23 cellular contexts compared by ENCODE assay signal in the genomic region with DNA sequence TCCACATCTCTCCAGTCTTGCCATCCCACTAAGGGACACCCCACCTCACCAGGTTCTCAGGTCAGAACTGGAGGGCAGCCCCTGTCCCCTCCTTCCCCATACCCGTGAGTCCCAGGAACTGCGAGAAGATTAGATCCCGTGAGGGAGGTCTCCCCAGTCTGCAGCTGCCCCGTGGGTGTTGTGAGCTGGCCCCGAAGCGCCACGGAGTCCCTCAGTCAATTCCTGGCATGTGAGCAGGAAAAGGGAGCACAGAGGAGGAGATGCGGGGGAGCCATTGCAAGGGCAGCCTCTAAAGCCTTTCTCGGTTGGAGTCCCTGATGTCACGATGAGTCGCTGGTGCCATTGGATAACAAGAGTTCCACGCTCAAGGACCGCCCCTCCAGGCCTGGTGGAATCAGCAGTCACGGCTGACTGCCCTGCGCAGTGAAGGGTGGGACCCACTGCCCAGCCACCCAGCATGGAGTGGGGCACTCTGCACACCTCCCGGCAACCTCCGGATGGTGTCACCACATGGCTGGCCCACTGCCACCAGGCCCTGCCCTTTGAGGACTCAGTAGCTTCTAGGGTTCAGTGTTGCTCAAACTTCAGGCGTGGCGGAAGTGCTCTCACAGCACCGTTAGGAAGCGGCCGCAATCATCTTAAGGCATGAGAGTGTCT.
"Had no signal": no experiment of that assay in that cellular context is flagged by ENCODE, and none has a peak within 500 bp of the region (broad histone marks: within the 10 kb centered on the region; RNA-seq: fewer than 3 reads in every experiment).

No MANE protein-coding gene starts in this region.

- H3K4me3 Mint-ChIP-seq: activated CD4-positive, alpha-beta T cell treated with anti-CD3 and anti-CD28 coated beads for 36 hours; activated CD8-positive, alpha-beta memory T cell treated with anti-CD3 and anti-CD28 coated beads, Interleukin-2, amount 10 ng/mL, durations not matched to agents 7 days and 5 days; activated CD8-positive, alpha-beta T cell treated with anti-CD3 and anti-CD28 coated beads, Interleukin-2, amount 10 ng/mL, durations not matched to agents 7 days and 5 days; central memory CD8-positive, alpha-beta T cell; dendritic cell treated with granulocyte-macrophage colony-stimulating factor and Interleukin-4, amounts not matched to agents 40 ng/mL and 50 ng/mL, for 4 days; endodermal cell; natural killer cell; stimulated activated effector memory CD8-positive, alpha-beta T cell treated with anti-CD3 and anti-CD28 coated beads, Interleukin-12 subunit alpha, Interleukin-12 subunit beta, amount 100 ng/mL, for 72 hours had no signal

- DNase-seq: activated CD4-positive, alpha-beta T cell treated with anti-CD3 and anti-CD28 coated beads for 36 hours; activated CD4-positive, CD25-positive, alpha-beta regulatory T cell; activated CD8-positive, alpha-beta memory T cell treated with anti-CD3 and anti-CD28 coated beads, Interleukin-2, amount 10 ng/mL, durations not matched to agents 7 days and 5 days; activated CD8-positive, alpha-beta T cell treated with anti-CD3 and anti-CD28 coated beads, Interleukin-2, amount 10 ng/mL, durations not matched to agents 7 days and 5 days; activated naive CD4-positive, alpha-beta T cell; activated T-cell treated with anti-CD3 and anti-CD28 coated beads, Interleukin-2, amount 50 U/mL, for 48 hours; anterior cingulate cortex; endodermal cell; foreskin keratinocyte; kidney glomerular epithelial cell; mesendoderm; natural killer cell; stimulated activated CD4-positive, alpha-beta T cell treated with anti-CD3 and anti-CD28 coated beads, Interleukin-4, amount 100 ng/mL, for 24 hours; stomach had no signal

- ATAC-seq: activated CD4-positive, alpha-beta T cell treated with anti-CD3 and anti-CD28 coated beads for 36 hours; activated CD8-positive, alpha-beta memory T cell treated with anti-CD3 and anti-CD28 coated beads, Interleukin-2, amount 10 ng/mL, durations not matched to agents 7 days and 5 days; activated CD8-positive, alpha-beta T cell treated with anti-CD3 and anti-CD28 coated beads, Interleukin-2, amount 10 ng/mL, durations not matched to agents 7 days and 5 days; activated naive CD4-positive, alpha-beta T cell treated with anti-CD3 and anti-CD28 coated beads, Interleukin-2, amount 50 U/mL, for 72 hours; esophagus mucosa; foreskin keratinocyte; left lobe of liver; right lobe of liver; stimulated activated effector memory CD8-positive, alpha-beta T cell treated with anti-CD3 and anti-CD28 coated beads, Interleukin-12 subunit alpha, Interleukin-12 subunit beta, amount 100 ng/mL, for 72 hours had no signal

- H3K27ac Mint-ChIP-seq: activated CD4-positive, alpha-beta T cell treated with anti-CD3 and anti-CD28 coated beads for 36 hours; activated CD8-positive, alpha-beta memory T cell treated with anti-CD3 and anti-CD28 coated beads, Interleukin-2, amount 10 ng/mL, durations not matched to agents 7 days and 5 days; activated CD8-positive, alpha-beta T cell treated with anti-CD3 and anti-CD28 coated beads, Interleukin-2, amount 10 ng/mL, durations not matched to agents 7 days and 5 days; activated naive CD4-positive, alpha-beta T cell treated with anti-CD3 and anti-CD28 coated beads, Interleukin-2, amount 50 U/mL, for 72 hours; dendritic cell treated with granulocyte-macrophage colony-stimulating factor and Interleukin-4, amounts not matched to agents 40 ng/mL and 50 ng/mL, for 4 days; endodermal cell; natural killer cell; progenitor cell of endocrine pancreas; stimulated activated effector memory CD8-positive, alpha-beta T cell treated with anti-CD3 and anti-CD28 coated beads, Interleukin-12 subunit alpha, Interleukin-12 subunit beta, amount 100 ng/mL, for 72 hours had no signal

- FAIRE-seq: bronchial epithelial cell had no signal

- H3K4me1 Mint-ChIP-seq: activated CD4-positive, alpha-beta T cell treated with anti-CD3 and anti-CD28 coated beads for 36 hours; activated CD8-positive, alpha-beta memory T cell treated with anti-CD3 and anti-CD28 coated beads, Interleukin-2, amount 10 ng/mL, durations not matched to agents 7 days and 5 days; central memory CD8-positive, alpha-beta T cell; endodermal cell; natural killer cell; stimulated activated effector memory CD8-positive, alpha-beta T cell treated with anti-CD3 and anti-CD28 coated beads, Interleukin-12 subunit alpha, Interleukin-12 subunit beta, amount 100 ng/mL, for 72 hours had no signal

- H3K27me3 Mint-ChIP-seq: activated CD4-positive, alpha-beta T cell treated with anti-CD3 and anti-CD28 coated beads for 36 hours; activated CD8-positive, alpha-beta memory T cell treated with anti-CD3 and anti-CD28 coated beads, Interleukin-2, amount 10 ng/mL, durations not matched to agents 7 days and 5 days; central memory CD8-positive, alpha-beta T cell; dendritic cell treated with granulocyte-macrophage colony-stimulating factor and Interleukin-4, amounts not matched to agents 40 ng/mL and 50 ng/mL, for 4 days; progenitor cell of endocrine pancreas had no signal

- H3K36me3 Mint-ChIP-seq: activated CD8-positive, alpha-beta memory T cell treated with anti-CD3 and anti-CD28 coated beads, Interleukin-2, amount 10 ng/mL, durations not matched to agents 7 days and 5 days; activated naive CD4-positive, alpha-beta T cell treated with anti-CD3 and anti-CD28 coated beads, Interleukin-2, amount 50 U/mL, for 72 hours; natural killer cell; stimulated activated effector memory CD8-positive, alpha-beta T cell treated with anti-CD3 and anti-CD28 coated beads, Interleukin-12 subunit alpha, Interleukin-12 subunit beta, amount 100 ng/mL, for 72 hours had no signal

- H3K9me3 Mint-ChIP-seq: activated naive CD4-positive, alpha-beta T cell treated with anti-CD3 and anti-CD28 coated beads, Interleukin-2, amount 50 U/mL, for 72 hours; natural killer cell; stimulated activated effector memory CD8-positive, alpha-beta T cell treated with anti-CD3 and anti-CD28 coated beads, Interleukin-12 subunit alpha, Interleukin-12 subunit beta, amount 100 ng/mL, for 72 hours had no signal
